Comparison of ENCODE assay signal across 8 cellular contexts in genomic region chr3:52288674-52289073, GRCh38. TPM values are rescaled to one million over a fixed set of nuclear protein-coding genes. Genes with fewer than 3 reads are reported as not detected.
DNase-seq lines count a peak whose midpoint lies in the region; ATAC-seq lines count a peak whose summit lies in the region.

No MANE protein-coding gene starts in this region.

- peaks cover 4% of the 10 kb centered on the region for H3K36me3 Mint-ChIP-seq in activated CD4-positive, alpha-beta T cell treated with anti-CD3 and anti-CD28 coated beads for 36 hours (ENCODE audit: low read depth)
- peaks cover 8% of the 10 kb centered on the region for H3K36me3 Mint-ChIP-seq in activated T-helper 2 cell treated with anti-CD3 and anti-CD28 coated beads, Interferon-gamma antibody, Interleukin-2, Interleukin-4, amounts not matched to agents 10 μg/mL and 5 μg/mL and 100 μg/mL, durations not matched to agents 14 hours and 24 hours and 36 hours (ENCODE audit: low read depth)
- H3K36me3 Mint-ChIP-seq in immature natural killer cell = peaks cover 4 to 9% (median 8%) of the 10 kb centered on the region in 3 donors

- H3K9me3 ChIP-seq in stomach smooth muscle (ENCODE audit: control insufficient read depth in 2 of 2, low read length in 2 of 2) = no peaks in the 10 kb centered on the region

- CTCF ChIA-PET in activated CD4-positive, alpha-beta T cell treated with anti-CD3 and anti-CD28 coated beads for 36 hours (lab: Charles Lee) = interaction anchor here (0.5 to 6.5 kb wide), 8 partner anchors 10 to 153 kb away, joined by 3 to 58 read pairs (median 5); partner anchors contain the start of gene WDR82

- H3K27me3 Mint-ChIP-seq in activated CD4-positive, alpha-beta T cell treated with anti-CD3 and anti-CD28 coated beads for 36 hours = no peaks in the 10 kb centered on the region
- no peaks in the 10 kb centered on the region for H3K27me3 Mint-ChIP-seq in activated T-helper 2 cell treated with anti-CD3 and anti-CD28 coated beads, Interferon-gamma antibody, Interleukin-2, Interleukin-4, amounts not matched to agents 10 μg/mL and 5 μg/mL and 100 μg/mL, durations not matched to agents 14 hours and 24 hours and 36 hours (ENCODE audit: low read depth)
- H3K27me3 Mint-ChIP-seq in immature natural killer cell (ENCODE audit: low read depth in 3 of 3) = peaks cover 8 to 14% (median 11%) of the 10 kb centered on the region in 3 donors

- intact Hi-C loops in activated CD4-positive, alpha-beta T cell treated with anti-CD3 and anti-CD28 coated beads for 36 hours (cut with DNase I, micrococcal nuclease) = loop anchor here (1.0 to 5.0 kb wide), 6 partner anchors 10 to 896 kb away; partner anchors contain the start of genes PARP3 (in 1 of the 2), POC1A (in 1 of the 2), RBM15B (in 1 of the 2) and TWF2 (in 1 of the 2)
- intact Hi-C loops in activated T-helper 2 cell treated with anti-CD3 and anti-CD28 coated beads, Interferon-gamma antibody, Interleukin-2, Interleukin-4, amounts not matched to agents 10 μg/mL and 5 μg/mL and 100 μg/mL, durations not matched to agents 14 hours and 24 hours and 36 hours (cut with micrococcal nuclease) = no loop called here

- H3K4me3 Mint-ChIP-seq in activated CD4-positive, alpha-beta T cell treated with anti-CD3 and anti-CD28 coated beads for 36 hours = peak overlapping the region; percentile 81
- H3K4me3 Mint-ChIP-seq in activated T-helper 2 cell treated with anti-CD3 and anti-CD28 coated beads, Interferon-gamma antibody, Interleukin-2, Interleukin-4, amounts not matched to agents 10 μg/mL and 5 μg/mL and 100 μg/mL, durations not matched to agents 14 hours and 24 hours and 36 hours (ENCODE audit: low read depth) = peak overlapping the region; percentile 89
- peak overlapping the region; percentile 98 to 100 (median 100) for H3K4me3 Mint-ChIP-seq in immature natural killer cell

- H3K27ac ChIP-seq in stomach smooth muscle (ENCODE audit: low read length) (no peak overlapping the region), substantia nigra (ENCODE audit: low read depth, low read length, poor library complexity, severe bottlenecking) (no peak overlapping the region)

- peaks cover 23% of the 10 kb centered on the region for H3K4me1 Mint-ChIP-seq in activated CD4-positive, alpha-beta T cell treated with anti-CD3 and anti-CD28 coated beads for 36 hours
- H3K4me1 Mint-ChIP-seq in activated T-helper 2 cell treated with anti-CD3 and anti-CD28 coated beads, Interferon-gamma antibody, Interleukin-2, Interleukin-4, amounts not matched to agents 10 μg/mL and 5 μg/mL and 100 μg/mL, durations not matched to agents 14 hours and 24 hours and 36 hours (ENCODE audit: low read depth) = peaks cover 17% of the 10 kb centered on the region
- H3K4me1 Mint-ChIP-seq in immature natural killer cell = peaks cover 31 to 35% of the 10 kb centered on the region in 2 donors

- no peak for ATAC-seq in activated CD4-positive, alpha-beta T cell treated with anti-CD3 and anti-CD28 coated beads for 36 hours

- H3K4me3 ChIP-seq in stomach smooth muscle (ENCODE audit: low read length in 2 of 2) = peak overlapping the region; percentile 93 to 98

- H3K4me1 ChIP-seq in stomach smooth muscle (ENCODE audit: control insufficient read depth, insufficient read depth, low read length) = peaks cover 11% of the 10 kb centered on the region

- DNase-seq in activated CD4-positive, alpha-beta T cell treated with anti-CD3 and anti-CD28 coated beads for 36 hours = no peak
- DNase-seq in activated CD4-positive, alpha-beta T cell treated with anti-CD3 and anti-CD28 coated beads, Interleukin-2, amount 50 U/mL, for 48 hours = no peak
- DNase-seq in activated T-helper 2 cell treated with anti-CD3 and anti-CD28 coated beads, Interferon-gamma antibody, Interleukin-2, Interleukin-4, amounts not matched to agents 10 μg/mL and 5 μg/mL and 100 μg/mL, durations not matched to agents 14 hours and 24 hours and 36 hours (ENCODE audit: low spot score) = no peak
- DNase-seq in immature natural killer cell (no peak), substantia nigra (lab: John Stamatoyannopoulos, UW) (no peak), activated gamma-delta T cell (lab: John Stamatoyannopoulos, UW) (no peak), globus pallidus (ENCODE audit: low spot score) (no peak)

- POLR2A ChIA-PET in activated CD4-positive, alpha-beta T cell treated with anti-CD3 and anti-CD28 coated beads for 36 hours (lab: Charles Lee) = interaction anchor here (0.9 kb wide), 1 partner anchor 40 kb away, joined by 3 read pairs; no protein-coding TSS in a partner anchor

- H3K36me3 ChIP-seq in stomach smooth muscle (ENCODE audit: control insufficient read depth in 2 of 2, insufficient read depth in 2 of 2, low read length in 2 of 2) = peaks cover 0 to 9% of the 10 kb centered on the region in 2 donors

- H3K27ac Mint-ChIP-seq in activated CD4-positive, alpha-beta T cell treated with anti-CD3 and anti-CD28 coated beads for 36 hours = peak overlapping the region; percentile 100
- H3K27ac Mint-ChIP-seq in activated T-helper 2 cell treated with anti-CD3 and anti-CD28 coated beads, Interferon-gamma antibody, Interleukin-2, Interleukin-4, amounts not matched to agents 10 μg/mL and 5 μg/mL and 100 μg/mL, durations not matched to agents 14 hours and 24 hours and 36 hours = peak overlapping the region; percentile 100
- H3K27ac Mint-ChIP-seq in immature natural killer cell = peak overlapping the region; percentile 100

- no peaks in the 10 kb centered on the region for H3K9me3 Mint-ChIP-seq in activated CD4-positive, alpha-beta T cell treated with anti-CD3 and anti-CD28 coated beads for 36 hours (ENCODE audit: low read depth)
- H3K9me3 Mint-ChIP-seq in activated T-helper 2 cell treated with anti-CD3 and anti-CD28 coated beads, Interferon-gamma antibody, Interleukin-2, Interleukin-4, amounts not matched to agents 10 μg/mL and 5 μg/mL and 100 μg/mL, durations not matched to agents 14 hours and 24 hours and 36 hours = no peaks in the 10 kb centered on the region
- H3K9me3 Mint-ChIP-seq in immature natural killer cell = no peaks in the 10 kb centered on the region

- H3K9ac ChIP-seq in stomach smooth muscle (ENCODE audit: low read length in 2 of 2) = peak overlapping the region in 1 of 2 donors; percentile 100

- no peaks in the 10 kb centered on the region for H3K27me3 ChIP-seq in stomach smooth muscle (ENCODE audit: control insufficient read depth in 1 of 2, insufficient read depth in 2 of 2, low read length in 2 of 2)

RNA-seq across cellular contexts. Expression of gene GLYCTK, which starts 1.0 kb away (rescaled TPM):
- total RNA-seq in activated CD4-positive, alpha-beta T cell treated with anti-CD3 and anti-CD28 coated beads for 36 hours = 10 to 100 TPM; 13.3 to 18.8 TPM
- total RNA-seq in activated T-helper 2 cell treated with anti-CD3 and anti-CD28 coated beads, Interferon-gamma antibody, Interleukin-2, Interleukin-4, amounts not matched to agents 10 μg/mL and 5 μg/mL and 100 μg/mL, durations not matched to agents 14 hours and 24 hours and 36 hours = 16.6 and 16.8 TPM in 2 replicates
- 10 to 100 TPM in 2 of 3 donors, 1 to 10 TPM in 1; 8.2 to 14.5 (median 12.1) TPM for polyA plus RNA-seq in immature natural killer cell

RNA-seq across cellular contexts. Expression of gene WDR82, which starts 10.2 kb away (rescaled TPM):
- total RNA-seq in activated CD4-positive, alpha-beta T cell treated with anti-CD3 and anti-CD28 coated beads for 36 hours = 100 to 1,000 TPM in 1 of 2 experiments, 10 to 100 TPM in 1; 95.2 to 113 TPM
- total RNA-seq in activated T-helper 2 cell treated with anti-CD3 and anti-CD28 coated beads, Interferon-gamma antibody, Interleukin-2, Interleukin-4, amounts not matched to agents 10 μg/mL and 5 μg/mL and 100 μg/mL, durations not matched to agents 14 hours and 24 hours and 36 hours = 101 and 103 TPM in 2 replicates
- polyA plus RNA-seq in immature natural killer cell = 10 to 100 TPM; 76.9 to 99.5 (median 81.5) TPM

RNA-seq across cellular contexts. Expression of gene DNAH1, which starts 27.4 kb away (rescaled TPM):
- 10 to 100 TPM in 1 of 2 experiments, 1 to 10 TPM in 1; 7.4 to 10.1 TPM for total RNA-seq in activated CD4-positive, alpha-beta T cell treated with anti-CD3 and anti-CD28 coated beads for 36 hours
- total RNA-seq in activated T-helper 2 cell treated with anti-CD3 and anti-CD28 coated beads, Interferon-gamma antibody, Interleukin-2, Interleukin-4, amounts not matched to agents 10 μg/mL and 5 μg/mL and 100 μg/mL, durations not matched to agents 14 hours and 24 hours and 36 hours = 9.8 and 11.1 TPM in 2 replicates
- polyA plus RNA-seq in immature natural killer cell = 1 to 10 TPM in 1 of 3 donors, under 1 TPM in 2; 0.31 to 1.8 (median 0.73) TPM

RNA-seq across cellular contexts. Expression of gene PPM1M, which starts 43.1 kb away (rescaled TPM):
- total RNA-seq in activated CD4-positive, alpha-beta T cell treated with anti-CD3 and anti-CD28 coated beads for 36 hours = 10 to 100 TPM; 52.9 to 59.2 TPM
- 44.7 and 46.4 TPM in 2 replicates for total RNA-seq in activated T-helper 2 cell treated with anti-CD3 and anti-CD28 coated beads, Interferon-gamma antibody, Interleukin-2, Interleukin-4, amounts not matched to agents 10 μg/mL and 5 μg/mL and 100 μg/mL, durations not matched to agents 14 hours and 24 hours and 36 hours
- 10 to 100 TPM; 57.1 to 83.6 (median 66.8) TPM for polyA plus RNA-seq in immature natural killer cell

RNA-seq across cellular contexts. Expression of gene TWF2, which starts 49.7 kb away (rescaled TPM):
- 10 to 100 TPM; 85.0 to 93.5 TPM for total RNA-seq in activated CD4-positive, alpha-beta T cell treated with anti-CD3 and anti-CD28 coated beads for 36 hours
- total RNA-seq in activated T-helper 2 cell treated with anti-CD3 and anti-CD28 coated beads, Interferon-gamma antibody, Interleukin-2, Interleukin-4, amounts not matched to agents 10 μg/mL and 5 μg/mL and 100 μg/mL, durations not matched to agents 14 hours and 24 hours and 36 hours = 89.7 and 91.1 TPM in 2 replicates
- polyA plus RNA-seq in immature natural killer cell = 100 to 1,000 TPM in 2 of 3 donors, 10 to 100 TPM in 1; 96.4 to 159 (median 143) TPM
